In genomic region chr18:8988262-8988871, GRCh38 we compare ENCODE assay signal across 8 cellular contexts.
DNase-seq lines count a peak whose midpoint lies in the region; ATAC-seq and TF ChIP-seq lines count a peak whose summit lies in the region.

No MANE protein-coding gene starts in this region.

- H3K9me3 ChIP-seq in tibial artery = no peaks in the 10 kb centered on the region

- peak; percentile 81 for ATAC-seq in GM19372 (IDR thresholded peaks at IDR 0.05; ENCODE audit: low read depth, unreplicated experiment)

- H3K27ac ChIP-seq in C4-2B = no peak overlapping the region
- no peak overlapping the region for H3K27ac ChIP-seq in tibial artery

- peak; percentile 93 for TF ChIP-seq CTCF in C4-2B (conservative IDR thresholded peaks at IDR 0.05)
- TF ChIP-seq CTCF in fibroblast of the aortic adventitia (IDR thresholded peaks at IDR 0.05; ENCODE audit: insufficient read depth, low read length) = peak; percentile 95
- TF ChIP-seq CTCF in tibial artery (IDR thresholded peaks at IDR 0.05) = peak; percentile 55 to 70

- no peaks in the 10 kb centered on the region for H3K36me3 ChIP-seq in tibial artery

- intact Hi-C loops in tibial artery (cut with DNase I; ENCODE audit: low total_unique reads) = loop anchor here (2.0 kb wide), 1 partner anchor 292 kb away; no protein-coding TSS in a partner anchor

- H3K4me3 ChIP-seq in fibroblast of the aortic adventitia (ENCODE audit: low read depth, low read length) (no peak overlapping the region), tibial artery (no peak overlapping the region)

- DNase-seq in HuH-7 (ENCODE audit: low spot score) (peak; percentile 70), OCI-M1 (lab: John Stamatoyannopoulos, UW) (peak; percentile 88), fibroblast of the aortic adventitia (ENCODE audit: low read depth) (peak; percentile 77), non-pigmented ciliary epithelial cell (ENCODE audit: low read depth) (peak; percentile 36), tibial artery (peak; percentile 38 to 73)
- peak; percentile 64 to 66 for DNase-seq in activated T-cell treated with anti-CD3 and anti-CD28 coated beads, Interleukin-2, amount 50 U/mL, for 48 hours

- no peaks in the 10 kb centered on the region for H3K27me3 ChIP-seq in tibial artery

- peaks cover 0 to 4% (median 0%) of the 10 kb centered on the region in 4 donors for H3K4me1 ChIP-seq in tibial artery

Comparison
In these comparisons a context has a peak if more than half of its experiments do, and no peak if none do; other contexts are left out.
1. DNase-seq: peak in every context shown above with its lines; median percentile 88 in OCI-M1; 77 in fibroblast of the aortic adventitia; 70 in HuH-7; 65 in activated T-cell treated with anti-CD3 and anti-CD28 coated beads, Interleukin-2, amount 50 U/mL, for 48 hours; 56 in tibial artery; 36 in non-pigmented ciliary epithelial cell.